In genomic region chr11:3049430-3050243, GRCh38 we compare ENCODE assay signal across 8 cellular contexts. TPM values are rescaled to one million over a fixed set of nuclear protein-coding genes. Genes with fewer than 3 reads are reported as not detected.
DNase-seq lines count a peak whose midpoint lies in the region; ATAC-seq and TF ChIP-seq lines count a peak whose summit lies in the region.

No MANE protein-coding gene starts in this region.

- intact Hi-C loops in colonic mucosa (cut with DNase I), result no loop called here

- DNase-seq in HCEC 1CT, result peak; percentile 95
- DNase-seq in NCI-H1092 (lab: John Stamatoyannopoulos, UW), result peak; percentile 34
- DNase-seq in colonic mucosa, result peak; percentile 60
- peak; percentile 70 to 81 for DNase-seq in memory B cell (ENCODE audit: low spot score in 2 of 2)
- DNase-seq in stimulated activated CD8-positive, alpha-beta memory T cell treated with anti-CD3 and anti-CD28 coated beads, Interleukin-4, amount 100 ng/mL, for 24 hours (ENCODE audit: low read depth), result peak; percentile 56
- DNase-seq in erythroblast (lab: John Stamatoyannopoulos, UW), result no peak

- H3K9me3 ChIP-seq in colonic mucosa, result no peaks in the 10 kb centered on the region

- no peaks in the 10 kb centered on the region for H3K36me3 ChIP-seq in colonic mucosa

- peaks cover 3% of the 10 kb centered on the region for H3K36me3 Mint-ChIP-seq in memory B cell

- H3K4me3 Mint-ChIP-seq in memory B cell, result peak overlapping the region; percentile 68

- no peak for TF ChIP-seq POLR2A in erythroblast (IDR thresholded peaks at IDR 0.05; ENCODE audit: low read length)

- H3K27me3 ChIP-seq in colonic mucosa, result no peaks in the 10 kb centered on the region

- no peaks in the 10 kb centered on the region for H3K9me3 Mint-ChIP-seq in memory B cell

- H3K27ac ChIP-seq in colonic mucosa, result peak overlapping the region; percentile 58

- H3K4me3 ChIP-seq in GM12875 (ENCODE audit: low read depth, low read length), result peak overlapping the region; percentile 47
- no peak overlapping the region for H3K4me3 ChIP-seq in colonic mucosa

- no peaks in the 10 kb centered on the region for H3K27me3 Mint-ChIP-seq in memory B cell

- H3K4me1 ChIP-seq in colonic mucosa, result no peaks in the 10 kb centered on the region

- peak overlapping the region; percentile 97 for H3K27ac Mint-ChIP-seq in memory B cell

- peak; percentile 91 to 98 for ATAC-seq in activated CD4-positive, CD25-positive, alpha-beta regulatory T cell treated with anti-CD3 and anti-CD28 coated beads, Interleukin-2, amount 50 U/mL, for 24 hours
- peak; percentile 99 for ATAC-seq in memory B cell (ENCODE audit: low read depth)

- H3K9ac ChIP-seq in colonic mucosa (ENCODE audit: low read depth in 2 of 2, low read length in 2 of 2), result peak overlapping the region; percentile 31 to 38

- TF ChIP-seq CTCF in GM12875 (IDR thresholded peaks at IDR 0.05; ENCODE audit: borderline replicate concordance, insufficient read depth, low read depth, low read length) (peak; percentile 41; the same call in 1 of the 2 replicates), colonic mucosa (IDR thresholded peaks at IDR 0.05) (no peak)

- H3K4me1 Mint-ChIP-seq in memory B cell, result peaks cover 21% of the 10 kb centered on the region

RNA-seq across cellular contexts. Expression of gene CARS1, which starts 7.6 kb away (rescaled TPM):
- total RNA-seq in colonic mucosa, result 10 to 100 TPM; 48.4 to 74.3 TPM

RNA-seq across cellular contexts. Expression of gene NAP1L4, which starts 57.5 kb away (rescaled TPM):
- 100 to 1,000 TPM in 1 of 2 donors, 10 to 100 TPM in 1; 96.1 to 134 TPM for total RNA-seq in colonic mucosa

Comparison
In these comparisons a context has a peak if more than half of its experiments do, and no peak if none do; other contexts are left out.
1. DNase-seq: peak in HCEC 1CT (single experiment), NCI-H1092 (single experiment), colonic mucosa (single experiment), memory B cell (2 of 2) and stimulated activated CD8-positive, alpha-beta memory T cell treated with anti-CD3 and anti-CD28 coated beads, Interleukin-4, amount 100 ng/mL, for 24 hours (single experiment); none in erythroblast (0 of 2).